ENCODE assay signal across 1 cellular context in genomic region chr1:26279598-26280332, GRCh38.
TF ChIP-seq lines count a peak whose summit lies in the region.

SH3BGRL3 (plus strand) TSS chr1:26280086; CDS start chr1:26280156, 70 bp downstream.

TF ChIP-seq in HEK293, 187 proteins besides CTCF, POLR2A, EP300 and RAD21 (continued from another document):
- TF ChIP-seq, protein P1, sequence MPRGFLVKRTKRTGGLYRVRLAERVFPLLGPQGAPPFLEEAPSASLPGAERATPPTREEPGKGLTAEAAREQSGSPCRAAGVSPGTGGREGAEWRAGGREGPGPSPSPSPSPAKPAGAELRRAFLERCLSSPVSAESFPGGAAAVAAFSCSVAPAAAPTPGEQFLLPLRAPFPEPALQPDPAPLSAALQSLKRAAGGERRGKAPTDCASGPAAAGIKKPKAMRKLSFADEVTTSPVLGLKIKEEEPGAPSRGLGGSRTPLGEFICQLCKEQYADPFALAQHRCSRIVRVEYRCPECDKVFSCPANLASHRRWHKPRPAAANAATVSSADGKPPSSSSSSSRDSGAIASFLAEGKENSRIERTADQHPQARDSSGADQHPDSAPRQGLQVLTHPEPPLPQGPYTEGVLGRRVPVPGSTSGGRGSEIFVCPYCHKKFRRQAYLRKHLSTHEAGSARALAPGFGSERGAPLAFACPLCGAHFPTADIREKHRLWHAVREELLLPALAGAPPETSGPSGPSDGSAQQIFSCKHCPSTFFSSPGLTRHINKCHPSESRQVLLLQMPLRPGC (tag by site-specific recombination; IDR thresholded peaks at IDR 0.05): peak; percentile 21
- TF ChIP-seq ZBTB20 (tag by site-specific recombination; IDR thresholded peaks at IDR 0.05) (peak; percentile 78), ZNF416 (tag by site-specific recombination; IDR thresholded peaks at IDR 0.05) (no peak), ZNF121 (tag by site-specific recombination; IDR thresholded peaks at IDR 0.05) (0 out of 2 replicates have a peak, but pooled peaks have one; percentile 24)
